In the genomic region with DNA sequence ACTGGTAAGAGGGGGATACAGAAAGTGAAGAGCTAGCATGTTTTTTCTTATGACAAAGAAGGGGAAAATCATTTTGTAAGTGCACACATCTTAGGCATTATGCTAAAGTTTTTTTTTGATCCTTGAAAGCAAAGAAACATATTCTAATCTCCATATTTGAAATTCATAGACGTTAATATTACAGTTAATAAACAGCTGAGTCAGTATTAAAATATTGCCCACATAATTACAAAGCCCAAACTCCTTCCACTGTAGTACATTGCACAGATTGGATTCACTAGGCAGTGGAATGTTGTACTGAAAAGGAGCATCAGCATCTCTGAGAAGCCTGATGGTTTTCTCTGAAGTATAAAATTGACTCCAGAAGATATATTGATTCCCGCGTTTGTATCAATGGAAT, we compare ENCODE assay signal across 33 cellular contexts.
"Had no signal": no experiment of that assay in that cellular context is flagged by ENCODE, and none has a peak within 500 bp of the region (broad histone marks: within the 10 kb centered on the region; RNA-seq: fewer than 3 reads in every experiment).

No MANE protein-coding gene starts in this region.

- H3K27me3 ChIP-seq: adrenal gland, ascending aorta, body of pancreas, brain microvascular endothelial cell, breast epithelium, cardiac muscle cell had no signal

- H3K27ac ChIP-seq: adrenal gland, ascending aorta, body of pancreas, brain microvascular endothelial cell, breast epithelium, cardiac muscle cell had no signal

- H3K4me3 ChIP-seq: adrenal gland, ascending aorta, body of pancreas, breast epithelium, cardiac muscle cell had no signal

- DNase-seq: activated effector memory CD4-positive, alpha-beta T cell treated with anti-CD3 and anti-CD28 coated beads, Interleukin-2, amount 50 U/mL, for 16 hours; activated effector memory CD4-positive, alpha-beta T cell treated with Interleukin-2 at 50 U/mL for 16 hours; activated gamma-delta T cell; activated gamma-delta T cell treated with Interleukin-2 at 50 U/mL for 16 hours; activated naive CD4-positive, alpha-beta T cell; activated naive CD4-positive, alpha-beta T cell treated with anti-CD3 and anti-CD28 coated beads for 36 hours; activated naive CD4-positive, alpha-beta T cell treated with anti-CD3 and anti-CD28 coated beads, Interleukin-2, amount 10 ng/mL, durations not matched to agents 7 days and 5 days; activated naive CD4-positive, alpha-beta T cell treated with anti-CD3 and anti-CD28 coated beads, Interleukin-2, amount 50 U/mL, for 16 hours; activated naive CD4-positive, alpha-beta T cell treated with Interleukin-2 at 50 U/mL for 16 hours; activated naive CD8-positive, alpha-beta T cell treated with anti-CD3 and anti-CD28 coated beads for 36 hours; activated naive CD8-positive, alpha-beta T cell treated with anti-CD3 and anti-CD28 coated beads, Interleukin-2, amount 10 ng/mL, durations not matched to agents 7 days and 5 days; activated naive CD8-positive, alpha-beta T cell treated with anti-CD3 and anti-CD28 coated beads, Interleukin-2, amount 50 U/mL, for 24 hours; activated T-cell treated with anti-CD3 and anti-CD28 coated beads, Interleukin-2, amount 50 U/mL, for 24 hours; activated T-cell treated with anti-CD3 and anti-CD28 coated beads, Interleukin-2, amount 50 U/mL, for 4 hours; activated T-cell treated with anti-CD3 and anti-CD28 coated beads, Interleukin-2, amount 50 U/mL, for 48 hours; activated T-cell treated with anti-CD3 and anti-CD28 coated beads, Interleukin-2, amount 50 U/mL, for 72 hours; adrenal gland; amniotic stem cell; amygdala; anterior cingulate cortex; aorta; body of pancreas; brain microvascular endothelial cell; caudate nucleus; central memory CD4-positive, alpha-beta T cell; cerebellar nuclear complex had no signal

- H3K36me3 ChIP-seq: adrenal gland, ascending aorta, brain microvascular endothelial cell, breast epithelium, cardiac muscle cell had no signal

- H3K4me1 ChIP-seq: adrenal gland, ascending aorta, body of pancreas, breast epithelium had no signal

- FAIRE-seq: astrocyte, bronchial epithelial cell had no signal

- H3K9me3 ChIP-seq: adrenal gland, body of pancreas had no signal

- ATAC-seq: activated naive CD4-positive, alpha-beta T cell treated with anti-CD3 and anti-CD28 coated beads, Interleukin-2, amount 50 U/mL, for 72 hours; activated naive CD8-positive, alpha-beta T cell treated with anti-CD3 and anti-CD28 coated beads, Interleukin-2, amount 50 U/mL, for 24 hours; activated T-cell treated with anti-CD3 and anti-CD28 coated beads, Interleukin-2, amount 50 U/mL, for 4 hours; activated T-cell treated with anti-CD3 and anti-CD28 coated beads, Interleukin-2, amount 50 U/mL, for 72 hours; activated T-helper 17 cell treated with anti-CD3 and anti-CD28 coated beads, Interleukin-2, amount 50 U/mL, for 72 hours; body of pancreas had no signal
